27 cellular contexts compared by ENCODE assay signal in the genomic region with DNA sequence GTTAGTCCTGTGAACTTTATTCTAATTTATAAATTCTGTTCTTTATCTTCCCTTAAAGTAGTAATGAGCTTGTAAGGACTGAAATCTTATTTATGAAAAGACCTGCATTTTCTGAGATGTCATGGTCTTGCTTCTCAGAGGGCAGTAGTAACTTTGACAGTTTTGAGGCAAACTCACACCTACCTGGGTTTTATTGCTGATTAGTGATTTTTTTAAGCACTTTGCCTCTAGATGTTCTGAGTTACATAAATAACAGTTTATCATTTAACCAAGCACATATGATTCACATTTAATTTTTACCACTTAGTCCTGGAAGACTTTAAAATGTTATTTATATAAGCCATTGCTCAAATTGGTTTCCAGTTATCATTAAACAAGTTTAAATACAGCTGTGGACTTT.
"Had no signal": no experiment of that assay in that cellular context is flagged by ENCODE, and none has a peak within 500 bp of the region (broad histone marks: within the 10 kb centered on the region; RNA-seq: fewer than 3 reads in every experiment).

No MANE protein-coding gene starts in this region.

- FAIRE-seq: RCC 7860 had no signal

- H3K27ac ChIP-seq: cardiac muscle cell, PC-9 had no signal

- H3K36me3 ChIP-seq: cardiac muscle cell had no signal

- H3K4me3 ChIP-seq: cardiac muscle cell, PC-9 had no signal

- H3K4me2 ChIP-seq: PC-9 had no signal

- ATAC-seq: activated CD8-positive, alpha-beta T cell treated with anti-CD3 and anti-CD28 coated beads for 36 hours; activated T-cell treated with anti-CD3 and anti-CD28 coated beads, Interleukin-2, amount 50 U/mL, for 72 hours; activated T-helper 17 cell treated with anti-CD3 and anti-CD28 coated beads, Interleukin-2, amount 50 U/mL, for 72 hours had no signal

- H3K27me3 ChIP-seq: cardiac muscle cell had no signal

- DNase-seq: activated CD4-positive, alpha-beta T cell treated with anti-CD3 and anti-CD28 coated beads, Interleukin-2, amount 10 ng/mL, durations not matched to agents 24 days and 14 days; activated CD4-positive, alpha-beta T cell treated with anti-CD3 and anti-CD28 coated beads, Interleukin-2, amount 50 U/mL, for 4 hours; activated CD8-positive, alpha-beta T cell treated with anti-CD3 and anti-CD28 coated beads for 36 hours; activated naive CD4-positive, alpha-beta T cell; activated naive CD4-positive, alpha-beta T cell treated with anti-CD3 and anti-CD28 coated beads, Interleukin-2, amount 50 U/mL, for 16 hours; activated naive CD8-positive, alpha-beta T cell treated with anti-CD3 and anti-CD28 coated beads for 36 hours; activated T-cell treated with anti-CD3 and anti-CD28 coated beads, Interleukin-2, amount 50 U/mL, for 1 hour; activated T-cell treated with anti-CD3 and anti-CD28 coated beads, Interleukin-2, amount 50 U/mL, for 72 hours; amniotic stem cell; aorta; NCI-H1092 treated with DMSO at 0.1 percent for 48 hours; NCI-H1417; NCI-H146; NCI-H187; NCI-H2029 treated with DMSO at 0.1 percent for 48 hours; NCI-H2107; NCI-H2171; NCI-H510A; NCI-H526; NCI-H748 treated with DMSO at 0.1 percent for 48 hours; NK-92 treated with Interleukin-12 subunit alpha and Interleukin-12 subunit beta, amount 100 ng/mL, for 24 hours; PC-9; Right ventricle myocardium superior; T1000 had no signal
